15 cellular contexts compared by ENCODE assay signal in genomic region chrX:153539979-153540358, GRCh38. TPM values are rescaled to one million over a fixed set of nuclear protein-coding genes. Genes with fewer than 3 reads are reported as not detected.
DNase-seq lines count a peak whose midpoint lies in the region; ATAC-seq, FAIRE-seq and TF ChIP-seq lines count a peak whose summit lies in the region.
"Had no signal": no experiment of that assay in that cellular context is flagged by ENCODE, and none has a peak within 500 bp of the region (broad histone marks: within the 10 kb centered on the region; RNA-seq: fewer than 3 reads in every experiment).

No MANE protein-coding gene starts in this region.

- ATAC-seq in HepG2 = peak; percentile 8; the same call in 2 of the 3 replicates
- ATAC-seq in right lobe of liver = no peak
- no peak for ATAC-seq in activated T-cell treated with anti-CD3 and anti-CD28 coated beads, Interleukin-2, amount 50 U/mL, for 4 hours

- TF ChIP-seq EP300 in HepG2 (IDR thresholded peaks at IDR 0.05; ENCODE audit: low read depth in 2 of 2, low read length in 2 of 2) (no peak), HepG2 (CRISPR knock-in tag; IDR thresholded peaks at IDR 0.05; ENCODE audit: borderline replicate concordance) (no peak)

- no TSS peak for BruUV-seq in HepG2 (replicated peaks; lab: Mats Ljungman, UMichigan)

- H3K9me3 Mint-ChIP-seq in activated T-cell treated with anti-CD3 and anti-CD28 coated beads, Interleukin-2, amount 50 U/mL, for 4 hours = no peaks in the 10 kb centered on the region
- H3K9me3 Mint-ChIP-seq: CD8-positive, alpha-beta T cell; IgD-negative memory B cell had no signal

- H3K4me2 ChIP-seq in HepG2 (ENCODE audit: low read depth, low read length) = no peak overlapping the region
- H3K4me2 ChIP-seq in Loucy (ENCODE audit: low read depth, low read length, poor library complexity, severe bottlenecking) = no peak overlapping the region
- no peak overlapping the region for H3K4me2 ChIP-seq in osteoblast (ENCODE audit: insufficient read depth, low read length)
- H3K4me2 ChIP-seq: KMS-11 had no signal

- intact Hi-C loops in HepG2 (cut with micrococcal nuclease; ENCODE audit: unreplicated experiment) = loop anchor here (1.0 to 5.0 kb wide), 2 partner anchors 128 to 673 kb away; no protein-coding TSS in a partner anchor
- intact Hi-C loops in right lobe of liver (cut with DNase I) = no loop called here
- intact Hi-C loops in adrenal gland (cut with DNase I) = no loop called here

- no peak overlapping the region for H3K27ac ChIP-seq in HepG2 (ENCODE audit: extremely low read length, insufficient read depth, low read length)
- no peak overlapping the region for H3K27ac ChIP-seq in right lobe of liver
- peak overlapping the region in 2 of 5 donors; percentile 83 to 88 for H3K27ac ChIP-seq in adrenal gland
- H3K27ac ChIP-seq in osteoblast (ENCODE audit: low read depth, low read length) = no peak overlapping the region
- H3K27ac ChIP-seq: C4-2B, KMS-11 had no signal

- H3K79me2 ChIP-seq in HepG2 (ENCODE audit: insufficient read depth, low read length) (no peaks in the 10 kb centered on the region), Loucy (ENCODE audit: insufficient read depth, low read length) (no peaks in the 10 kb centered on the region), osteoblast (ENCODE audit: insufficient read depth, low read length) (no peaks in the 10 kb centered on the region)

- H3K27me3 Mint-ChIP-seq in activated T-cell treated with anti-CD3 and anti-CD28 coated beads, Interleukin-2, amount 50 U/mL, for 4 hours (ENCODE audit: low read depth) = no peaks in the 10 kb centered on the region

- no peak overlapping the region for H3K9ac ChIP-seq in HepG2 (ENCODE audit: insufficient read depth, low read depth, low read length)
- H3K9ac ChIP-seq in Loucy (ENCODE audit: low read depth, low read length, poor library complexity, severe bottlenecking) = no peak overlapping the region
- H3K9ac ChIP-seq: KMS-11 had no signal

- TF ChIP-seq RAD21 in HepG2 (CRISPR knock-in tag; IDR thresholded peaks at IDR 0.05) = no peak

- 0 out of 2 replicates have a peak, but pooled peaks cover 11% of the 10 kb centered on the region for H3K4me1 ChIP-seq in HepG2 (ENCODE audit: insufficient read depth, low read length)
- H3K4me1 ChIP-seq in right lobe of liver = no peaks in the 10 kb centered on the region
- H3K4me1 ChIP-seq in Loucy (ENCODE audit: insufficient read depth, low read length, poor library complexity, severe bottlenecking) = no peaks in the 10 kb centered on the region
- H3K4me1 ChIP-seq in adrenal gland (replicated peaks in 1 of 2) = peaks cover 14 to 30% of the 10 kb centered on the region in 2 donors
- H3K4me1 ChIP-seq in osteoblast (ENCODE audit: insufficient read depth, low read length) = no peaks in the 10 kb centered on the region
- H3K4me1 ChIP-seq: Caco-2 had no signal

- H3K9me3 ChIP-seq in HepG2 (ENCODE audit: low read length) (no peaks in the 10 kb centered on the region), right lobe of liver (no peaks in the 10 kb centered on the region), Loucy (ENCODE audit: insufficient read depth, low read depth, low read length) (no peaks in the 10 kb centered on the region), adrenal gland (replicated peaks in 1 of 3) (no peaks in the 10 kb centered on the region), osteoblast (ENCODE audit: low read depth, low read length) (no peaks in the 10 kb centered on the region)
- H3K9me3 ChIP-seq: BE2C, Caco-2 had no signal

- in situ Hi-C loops in HepG2 (cut with HindIII; ENCODE audit: extremely low pct_ligation_motif_present, low pct_unique_long_range_greater_than_20kb) = no loop called here

- no peaks in the 10 kb centered on the region for H3K9me2 ChIP-seq in Loucy (replicated peaks; ENCODE audit: low read depth, low read length)

- TF ChIP-seq CTCF in HepG2 (CRISPR knock-in tag; IDR thresholded peaks at IDR 0.05) (no peak), right lobe of liver (IDR thresholded peaks at IDR 0.05) (no peak), Loucy (conservative IDR thresholded peaks at IDR 0.05; ENCODE audit: low read length) (no peak), adrenal gland (IDR thresholded peaks at IDR 0.05) (no peak), osteoblast (IDR thresholded peaks at IDR 0.05; ENCODE audit: extremely low read depth, low read depth, low read length) (no peak)

- no peak overlapping the region for H3K4me3 Mint-ChIP-seq in activated T-cell treated with anti-CD3 and anti-CD28 coated beads, Interleukin-2, amount 50 U/mL, for 4 hours
- H3K4me3 Mint-ChIP-seq: CD8-positive, alpha-beta T cell; IgD-negative memory B cell had no signal

- FAIRE-seq in HepG2 (lab: Jason Lieb, UNC) = no peak

- H3K36me3 ChIP-seq in HepG2 (replicated peaks in 1 of 2; ENCODE audit: control insufficient read depth in 1 of 2, insufficient read depth in 2 of 2, low read length in 2 of 2) = no peaks in the 10 kb centered on the region
- no peaks in the 10 kb centered on the region for H3K36me3 ChIP-seq in right lobe of liver
- H3K36me3 ChIP-seq in Loucy (ENCODE audit: insufficient read depth, low read length) = no peaks in the 10 kb centered on the region
- H3K36me3 ChIP-seq in adrenal gland (replicated peaks in 1 of 2) = no peaks in the 10 kb centered on the region
- H3K36me3 ChIP-seq in osteoblast (ENCODE audit: insufficient read depth, low read length) = no peaks in the 10 kb centered on the region
- H3K36me3 ChIP-seq: BE2C had no signal

- H2AFZ ChIP-seq in HepG2 (ENCODE audit: low read length) = no peak overlapping the region
- 0 out of 2 replicates have a peak overlapping the region, but pooled peaks have one; percentile 4 for H2AFZ ChIP-seq in Loucy (ENCODE audit: low read length)
- no peak overlapping the region for H2AFZ ChIP-seq in osteoblast (ENCODE audit: low read length)

- WGBS in HepG2 (ENCODE audit: low lambda C conversion rate) = no CpG with 5 or more reads among the region's 9 CpGs
- WGBS in right lobe of liver (ENCODE audit: insufficient coverage, low coverage, low lambda C conversion rate, missing lambda C conversion rate) = 47% methylated on average over 3 of the region's 9 CpGs
- 39 to 62% (median 42%) methylated on average over 3 to 9 of the region's 9 CpGs for WGBS in adrenal gland, 4 donors

- H4K20me1 ChIP-seq in HepG2 (ENCODE audit: insufficient read depth, low read length) = no peaks in the 10 kb centered on the region
- H4K20me1 ChIP-seq in Loucy (ENCODE audit: insufficient read depth, low read length, poor library complexity, severe bottlenecking) = no peaks in the 10 kb centered on the region
- no peaks in the 10 kb centered on the region for H4K20me1 ChIP-seq in osteoblast (ENCODE audit: insufficient read depth, low read length)

- peaks cover 6 to 42% of the 10 kb centered on the region in 2 experiments; a peak in 3 of 5 replicates for H3K27me3 ChIP-seq in HepG2 (ENCODE audit: control insufficient read depth in 1 of 2, insufficient read depth in 2 of 2, low read length in 2 of 2)
- H3K27me3 ChIP-seq in right lobe of liver = no peaks in the 10 kb centered on the region
- no peaks in the 10 kb centered on the region for H3K27me3 ChIP-seq in Loucy (ENCODE audit: insufficient read depth, low read length, poor library complexity, severe bottlenecking)
- H3K27me3 ChIP-seq in adrenal gland = no peaks in the 10 kb centered on the region
- H3K27me3 ChIP-seq in osteoblast (ENCODE audit: insufficient read depth, low read length) = no peaks in the 10 kb centered on the region
- H3K27me3 ChIP-seq: BE2C had no signal

- DNase-seq in HepG2 (ENCODE audit: low spot score) (no peak), right lobe of liver (no peak), adrenal gland (peak in 6 of 7 donors; percentile 59 to 74 (median 66)), NCI-H82 (lab: John Stamatoyannopoulos, UW) (no peak), osteoblast (ENCODE audit: insufficient read length, low spot score, missing footprints) (no peak)
- no peak for DNase-seq in activated T-cell treated with anti-CD3 and anti-CD28 coated beads, Interleukin-2, amount 50 U/mL, for 4 hours

- POLR2A ChIA-PET in HepG2 (lab: Yijun Ruan, JAX) = interaction anchor here (1.0 kb wide), 1 partner anchor 128 kb away, joined by 4 read pairs; no protein-coding TSS in a partner anchor

- no peaks in the 10 kb centered on the region for H3F3A ChIP-seq in Loucy (ENCODE audit: low read depth)

- CTCF ChIA-PET in HepG2 (lab: Yijun Ruan, JAX; ENCODE audit: low intra/inter-chr PET ratio, low total read pairs) = interaction anchor here (1.5 to 2.9 kb wide), 3 partner anchors 122 to 129 kb away, joined by 3 to 25 read pairs (median 7); no protein-coding TSS in a partner anchor

- H3K4me3 ChIP-seq in HepG2 (replicated peaks in 1 of 3; ENCODE audit: insufficient read depth in 1 of 3, low read depth in 2 of 3, low read length in 3 of 3) = no peak overlapping the region
- no peak overlapping the region for H3K4me3 ChIP-seq in right lobe of liver
- H3K4me3 ChIP-seq in Loucy (ENCODE audit: low read length, poor library complexity, severe bottlenecking) = no peak overlapping the region
- H3K4me3 ChIP-seq in adrenal gland = no peak overlapping the region
- no peak overlapping the region for H3K4me3 ChIP-seq in osteoblast (ENCODE audit: insufficient read depth, low read length)

- H3K4me1 Mint-ChIP-seq in activated T-cell treated with anti-CD3 and anti-CD28 coated beads, Interleukin-2, amount 50 U/mL, for 4 hours (ENCODE audit: low read depth) = no peaks in the 10 kb centered on the region

- H3K36me3 Mint-ChIP-seq in activated T-cell treated with anti-CD3 and anti-CD28 coated beads, Interleukin-2, amount 50 U/mL, for 4 hours (ENCODE audit: insufficient read depth) = no peaks in the 10 kb centered on the region
- H3K36me3 Mint-ChIP-seq: CD8-positive, alpha-beta T cell; IgD-negative memory B cell had no signal

- no peak for TF ChIP-seq POLR2A in HepG2 (IDR thresholded peaks at IDR 0.05; ENCODE audit: insufficient read depth in 1 of 2, low read depth in 2 of 2, low read length in 2 of 2)
- TF ChIP-seq POLR2A in right lobe of liver (IDR thresholded peaks at IDR 0.05) = no peak
- no peak for TF ChIP-seq POLR2A in adrenal gland (IDR thresholded peaks at IDR 0.05)

RNA-seq across cellular contexts. Expression of gene ATP2B3, which starts 22.5 kb away (rescaled TPM):
- total RNA-seq in HepG2 (2016; rRNA removed; fragmentation: Illumina TruSeq; extraction: Trizol) = not detected in 2 replicates
- total RNA-seq in HepG2 (2016; cell fraction: cytosol; rRNA removed; fragmentation: Illumina TruSeq; extraction: Trizol; ENCODE audit: low read depth) = not detected in 2 replicates
- not detected in 2 replicates for total RNA-seq in HepG2 (2016; cell fraction: insoluble cytoplasmic fraction; rRNA removed; fragmentation: Illumina TruSeq; extraction: Trizol)
- total RNA-seq in HepG2 (2016; cell fraction: membrane; rRNA removed; fragmentation: Illumina TruSeq; extraction: Trizol) = not detected in 2 replicates
- total RNA-seq in HepG2 (2016; cell fraction: nucleus; rRNA removed; fragmentation: Illumina TruSeq; extraction: Trizol) = not detected in 2 replicates
- polyA plus RNA-seq in HepG2 (2011; rRNA removed) = not detected in 2 replicates
- not detected in 2 replicates for polyA plus RNA-seq in HepG2 (2011; cell fraction: cytosol; rRNA removed)
- not detected in 2 replicates for polyA plus RNA-seq in HepG2 (2011; cell fraction: nucleus; rRNA removed)
- polyA plus RNA-seq in HepG2 (2012) = not detected in 2 replicates
- not detected in 2 replicates for polyA plus RNA-seq in HepG2 (2016; cell fraction: cytosol; fragmentation: Illumina TruSeq; extraction: Trizol; ENCODE audit: low read depth)
- polyA plus RNA-seq in HepG2 (2016; cell fraction: insoluble cytoplasmic fraction; fragmentation: Illumina TruSeq; extraction: Trizol; ENCODE audit: low read depth) = not detected in 2 replicates
- polyA plus RNA-seq in HepG2 (2016; cell fraction: membrane; fragmentation: Illumina TruSeq; extraction: Trizol; ENCODE audit: low read depth) = not detected in 2 replicates
- not detected in 2 replicates for polyA plus RNA-seq in HepG2 (2016; cell fraction: nucleus; fragmentation: Illumina TruSeq; extraction: Trizol; ENCODE audit: insufficient read depth, low read depth)
- not detected in 2 replicates for polyA minus RNA-seq in HepG2 (2011; rRNA and poly(A)+ RNA removed; ENCODE audit: low replicate concordance)
- not detected in 2 replicates for polyA minus RNA-seq in HepG2 (2011; cell fraction: cytosol; rRNA and poly(A)+ RNA removed)
- polyA minus RNA-seq in HepG2 (2011; cell fraction: nucleus; rRNA and poly(A)+ RNA removed) = not detected in 2 replicates
- under 1 TPM in 1 of 6 experiments, not detected in 5; 0.07 TPM for total RNA-seq in right lobe of liver
- 10 to 100 TPM; 11.5 to 46.4 (median 20.6) TPM for total RNA-seq in adrenal gland
- polyA plus RNA-seq in adrenal gland = 10 to 100 TPM in 2 of 3 donors, 1 to 10 TPM in 1; 9.8 to 15.3 (median 13.6) TPM
- under 0.01 TPM in 1 of 2 replicates, not detected in the other for total RNA-seq in osteoblast
- under 1 TPM in 1 of 3 donors, not detected in 2; 0.05 TPM for total RNA-seq in activated T-cell treated with anti-CD3 and anti-CD28 coated beads, Interleukin-2, amount 50 U/mL, for 4 hours
- total RNA-seq: Caco-2; CD8-positive, alpha-beta T cell; H4; HT-29 had no signal
- polyA plus RNA-seq: IgD-negative memory B cell had no signal

RNA-seq across cellular contexts. Expression of gene BGN, which starts 45.2 kb away (rescaled TPM):
- total RNA-seq in HepG2 (2016; rRNA removed; fragmentation: Illumina TruSeq; extraction: Trizol) (0.18 TPM in 1 of 2 replicates, not detected in the other), right lobe of liver (100 to 1,000 TPM in 4 of 6 experiments, 10 to 100 TPM in 2; 57.0 to 161 (median 122) TPM), adrenal gland (100 to 1,000 TPM in 7 of 8 donors, 10 to 100 TPM in 1; 98.2 to 338 (median 275) TPM), osteoblast (139 and 210 TPM in 2 replicates)
- not detected in 2 replicates for total RNA-seq in HepG2 (2016; cell fraction: cytosol; rRNA removed; fragmentation: Illumina TruSeq; extraction: Trizol; ENCODE audit: low read depth)
- total RNA-seq in HepG2 (2016; cell fraction: insoluble cytoplasmic fraction; rRNA removed; fragmentation: Illumina TruSeq; extraction: Trizol) = 0.19 TPM in 1 of 2 replicates, not detected in the other
- 0.06 and 0.21 TPM in 2 replicates for total RNA-seq in HepG2 (2016; cell fraction: membrane; rRNA removed; fragmentation: Illumina TruSeq; extraction: Trizol)
- total RNA-seq in HepG2 (2016; cell fraction: nucleus; rRNA removed; fragmentation: Illumina TruSeq; extraction: Trizol) = 0.25 and 0.85 TPM in 2 replicates
- polyA plus RNA-seq in HepG2 (2011; rRNA removed) (0.40 and 0.63 TPM in 2 replicates), adrenal gland (100 to 1,000 TPM; 176 to 598 (median 240) TPM)
- polyA plus RNA-seq in HepG2 (2011; cell fraction: cytosol; rRNA removed) = 0.28 and 0.54 TPM in 2 replicates
- 0.54 and 0.85 TPM in 2 replicates for polyA plus RNA-seq in HepG2 (2011; cell fraction: nucleus; rRNA removed)
- polyA plus RNA-seq in HepG2 (2012) = 1.5 and 1.9 TPM in 2 replicates
- 0.10 and 0.11 TPM in 2 replicates for polyA plus RNA-seq in HepG2 (2016; cell fraction: cytosol; fragmentation: Illumina TruSeq; extraction: Trizol; ENCODE audit: low read depth)
- 0.26 TPM in 1 of 2 replicates, not detected in the other for polyA plus RNA-seq in HepG2 (2016; cell fraction: insoluble cytoplasmic fraction; fragmentation: Illumina TruSeq; extraction: Trizol; ENCODE audit: low read depth)
- polyA plus RNA-seq in HepG2 (2016; cell fraction: membrane; fragmentation: Illumina TruSeq; extraction: Trizol; ENCODE audit: low read depth) = 0.49 and 1.0 TPM in 2 replicates
- 0.98 and 1.4 TPM in 2 replicates for polyA plus RNA-seq in HepG2 (2016; cell fraction: nucleus; fragmentation: Illumina TruSeq; extraction: Trizol; ENCODE audit: insufficient read depth, low read depth)
- polyA minus RNA-seq in HepG2 (2011; rRNA and poly(A)+ RNA removed; ENCODE audit: low replicate concordance) = 1.3 TPM in 1 of 2 replicates, not detected in the other
- 0.99 and 1.3 TPM in 2 replicates for polyA minus RNA-seq in HepG2 (2011; cell fraction: cytosol; rRNA and poly(A)+ RNA removed)
- 0.37 and 0.77 TPM in 2 replicates for polyA minus RNA-seq in HepG2 (2011; cell fraction: nucleus; rRNA and poly(A)+ RNA removed)
- total RNA-seq in activated T-cell treated with anti-CD3 and anti-CD28 coated beads, Interleukin-2, amount 50 U/mL, for 4 hours = under 1 TPM; 0.13 to 0.30 (median 0.16) TPM
- total RNA-seq: CD8-positive, alpha-beta T cell; H4 had no signal
- polyA plus RNA-seq: IgD-negative memory B cell had no signal

RNA-seq across cellular contexts. Expression of gene CCNQ, which starts 59.0 kb away (rescaled TPM):
- total RNA-seq in HepG2 (2016; rRNA removed; fragmentation: Illumina TruSeq; extraction: Trizol) (23.7 and 25.5 TPM in 2 replicates), right lobe of liver (10 to 100 TPM in 2 of 6 experiments, 1 to 10 TPM in 4; 5.6 to 14.0 (median 7.5) TPM), adrenal gland (10 to 100 TPM; 13.2 to 36.7 (median 21.4) TPM), osteoblast (29.3 and 33.0 TPM in 2 replicates)
- 68.7 and 75.5 TPM in 2 replicates for total RNA-seq in HepG2 (2016; cell fraction: cytosol; rRNA removed; fragmentation: Illumina TruSeq; extraction: Trizol; ENCODE audit: low read depth)
- 21.1 and 24.5 TPM in 2 replicates for total RNA-seq in HepG2 (2016; cell fraction: insoluble cytoplasmic fraction; rRNA removed; fragmentation: Illumina TruSeq; extraction: Trizol)
- 70.2 and 79.6 TPM in 2 replicates for total RNA-seq in HepG2 (2016; cell fraction: membrane; rRNA removed; fragmentation: Illumina TruSeq; extraction: Trizol)
- 9.8 and 13.2 TPM in 2 replicates for total RNA-seq in HepG2 (2016; cell fraction: nucleus; rRNA removed; fragmentation: Illumina TruSeq; extraction: Trizol)
- polyA plus RNA-seq in HepG2 (2011; rRNA removed) (15.0 and 22.0 TPM in 2 replicates), adrenal gland (10 to 100 TPM; 18.7 to 48.5 (median 38.1) TPM)
- 21.9 and 25.7 TPM in 2 replicates for polyA plus RNA-seq in HepG2 (2011; cell fraction: cytosol; rRNA removed)
- 11.2 and 14.5 TPM in 2 replicates for polyA plus RNA-seq in HepG2 (2011; cell fraction: nucleus; rRNA removed)
- 8.9 and 11.1 TPM in 2 replicates for polyA plus RNA-seq in HepG2 (2012)
- polyA plus RNA-seq in HepG2 (2016; cell fraction: cytosol; fragmentation: Illumina TruSeq; extraction: Trizol; ENCODE audit: low read depth) = 68.9 and 82.0 TPM in 2 replicates
- polyA plus RNA-seq in HepG2 (2016; cell fraction: insoluble cytoplasmic fraction; fragmentation: Illumina TruSeq; extraction: Trizol; ENCODE audit: low read depth) = 20.1 and 20.6 TPM in 2 replicates
- 55.1 and 67.3 TPM in 2 replicates for polyA plus RNA-seq in HepG2 (2016; cell fraction: membrane; fragmentation: Illumina TruSeq; extraction: Trizol; ENCODE audit: low read depth)
- 15.0 and 20.6 TPM in 2 replicates for polyA plus RNA-seq in HepG2 (2016; cell fraction: nucleus; fragmentation: Illumina TruSeq; extraction: Trizol; ENCODE audit: insufficient read depth, low read depth)
- 19.4 and 43.5 TPM in 2 replicates for polyA minus RNA-seq in HepG2 (2011; rRNA and poly(A)+ RNA removed; ENCODE audit: low replicate concordance)
- 6.7 and 9.8 TPM in 2 replicates for polyA minus RNA-seq in HepG2 (2011; cell fraction: cytosol; rRNA and poly(A)+ RNA removed)
- 5.4 and 6.1 TPM in 2 replicates for polyA minus RNA-seq in HepG2 (2011; cell fraction: nucleus; rRNA and poly(A)+ RNA removed)
- 10 to 100 TPM; 38.6 to 46.9 (median 39.1) TPM for total RNA-seq in activated T-cell treated with anti-CD3 and anti-CD28 coated beads, Interleukin-2, amount 50 U/mL, for 4 hours

Comparison
In these comparisons a context has a peak if more than half of its experiments do, and no peak if none do; other contexts are left out.
1. RNA of gene BGN, which starts 45.2 kb away (total RNA-seq): 98.2 to 338 TPM in adrenal gland, 139 to 210 TPM in osteoblast and 57.0 to 161 TPM in right lobe of liver; 0.06 to 0.85 TPM in HepG2 and 0.13 to 0.30 TPM in activated T-cell treated with anti-CD3 and anti-CD28 coated beads, Interleukin-2, amount 50 U/mL, for 4 hours; every median in the first group is over 10 times any median in the second.
2. DNase-seq: peak in adrenal gland (6 of 7); none in HepG2 (single experiment), right lobe of liver (0 of 3), NCI-H82 (single experiment), osteoblast (single experiment) and activated T-cell treated with anti-CD3 and anti-CD28 coated beads, Interleukin-2, amount 50 U/mL, for 4 hours (single experiment).
3. RNA of gene ATP2B3, which starts 22.5 kb away (total RNA-seq): 11.5 to 46.4 TPM in adrenal gland; not detected in HepG2, 0.07 TPM in right lobe of liver, under 0.01 TPM in osteoblast and 0.05 TPM in activated T-cell treated with anti-CD3 and anti-CD28 coated beads, Interleukin-2, amount 50 U/mL, for 4 hours; every median in the first group is over 10 times any median in the second.